In the genomic region with DNA sequence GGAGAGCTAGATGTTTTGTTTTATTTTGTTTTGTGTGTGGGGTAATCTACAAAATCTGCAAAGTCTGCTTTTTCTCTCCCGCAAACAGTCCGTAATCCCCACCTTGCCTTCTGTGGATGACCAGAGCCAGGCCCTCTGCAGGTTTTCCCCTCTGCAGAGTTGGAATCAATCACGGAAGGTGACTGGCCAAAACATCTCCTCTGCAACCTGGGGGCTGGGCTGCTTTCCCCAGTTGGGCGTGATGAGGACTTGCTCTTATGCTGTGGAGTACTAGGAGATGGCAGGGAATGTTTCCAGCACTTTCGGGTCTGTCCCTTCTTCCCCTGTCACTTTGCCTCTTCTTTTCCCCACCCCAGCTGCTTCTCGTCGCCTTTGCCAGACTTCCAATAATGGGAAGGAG, we compare ENCODE assay signal across 12 cellular contexts. TPM values are rescaled to one million over a fixed set of nuclear protein-coding genes. Genes with fewer than 3 reads are reported as not detected.
DNase-seq lines count a peak whose midpoint lies in the region; ATAC-seq and TF ChIP-seq lines count a peak whose summit lies in the region.
"Had no signal": no experiment of that assay in that cellular context is flagged by ENCODE, and none has a peak within 500 bp of the region (broad histone marks: within the 10 kb centered on the region; RNA-seq: fewer than 3 reads in every experiment).

No MANE protein-coding gene starts in this region.

- 13% methylated on average over 3 of the region's 7 CpGs for WGBS in HUES64

- TF ChIP-seq CTCF in coronary artery (IDR thresholded peaks at IDR 0.05) (no peak), mesothelial cell of epicardium (IDR thresholded peaks at IDR 0.05; ENCODE audit: unreplicated experiment) (no peak)

- H3K9me3 Mint-ChIP-seq in mesothelial cell of epicardium = peaks cover 10% of the 10 kb centered on the region
- H3K9me3 Mint-ChIP-seq: activated T-cell treated with anti-CD3 and anti-CD28 coated beads, Interleukin-2, amount 50 U/mL, for 4 hours had no signal

- H3K27ac ChIP-seq in HUES64 (ENCODE audit: low read depth, low read length) (no peak overlapping the region), coronary artery (peak overlapping the region in 1 of 2 donors; percentile 16)

- H3K4me3 Mint-ChIP-seq in mesothelial cell of epicardium = peak overlapping the region; percentile 82
- H3K4me3 Mint-ChIP-seq: activated T-cell treated with anti-CD3 and anti-CD28 coated beads, Interleukin-2, amount 50 U/mL, for 4 hours had no signal

- peaks cover 12% of the 10 kb centered on the region for H3K4me1 Mint-ChIP-seq in mesothelial cell of epicardium

- peaks cover 7% of the 10 kb centered on the region for H3K27me3 ChIP-seq in HUES64 (ENCODE audit: insufficient read depth, low read length)

- H3K36me3 Mint-ChIP-seq in mesothelial cell of epicardium = no peaks in the 10 kb centered on the region

- DNase-seq in coronary artery (ENCODE audit: low spot score) (no peak), mesothelial cell of epicardium (ENCODE audit: low spot score in 2 of 2, unreplicated experiment in 2 of 2) (no peak), superior temporal gyrus (ENCODE audit: extremely low spot score) (peak; percentile 8), DMS153 (lab: John Stamatoyannopoulos, UW) (no peak), NCI-H2227 treated with DMSO at 0.1 percent for 48 hours (lab: John Stamatoyannopoulos, UW) (no peak), NCI-H2196 (lab: John Stamatoyannopoulos, UW; ENCODE audit: unreplicated experiment) (no peak)
- DNase-seq: activated T-cell treated with anti-CD3 and anti-CD28 coated beads, Interleukin-2, amount 50 U/mL, for 4 hours; islet precursor cell; NCI-H774; stimulated activated naive CD4-positive, alpha-beta T cell had no signal

- ATAC-seq in HG03378 (IDR thresholded peaks at IDR 0.05; ENCODE audit: unreplicated experiment) = no peak
- ATAC-seq: activated T-cell treated with anti-CD3 and anti-CD28 coated beads, Interleukin-2, amount 50 U/mL, for 4 hours had no signal

- H3K36me3 ChIP-seq in HUES64 (ENCODE audit: insufficient read depth, low read length) = no peaks in the 10 kb centered on the region

- no peaks in the 10 kb centered on the region for H3K27me3 Mint-ChIP-seq in mesothelial cell of epicardium (ENCODE audit: low read depth)

- H3K4me3 ChIP-seq in HUES64 (ENCODE audit: low read length) (peak overlapping the region; percentile 67), coronary artery (peak overlapping the region; percentile 64)

- H3K9ac ChIP-seq in HUES64 (ENCODE audit: low read depth, low read length) = no peak overlapping the region

- H3K9me3 ChIP-seq in HUES64 (ENCODE audit: insufficient read depth, low read depth, low read length) = no peaks in the 10 kb centered on the region

- H3K4me1 ChIP-seq in HUES64 (ENCODE audit: insufficient read depth, low read length) = peaks cover 11% of the 10 kb centered on the region; the same call in 1 of the 2 replicates

- H3K27ac Mint-ChIP-seq in mesothelial cell of epicardium = no peak overlapping the region

RNA-seq across cellular contexts. Expression of gene TMEM35A, which starts 1.1 kb away (rescaled TPM):
- polyA plus RNA-seq in HUES64 (2013, experiment 1 of 2) = 5.9 TPM
- polyA plus RNA-seq in HUES64 (2013, experiment 2 of 2) = 6.3 TPM
- 6.2 to 6.8 TPM (median 6.7 TPM) in 3 replicates for total RNA-seq in mesothelial cell of epicardium
- total RNA-seq: activated T-cell treated with anti-CD3 and anti-CD28 coated beads, Interleukin-2, amount 50 U/mL, for 4 hours had no signal

RNA-seq across cellular contexts. Expression of gene CENPI, which starts 18.3 kb away (rescaled TPM):
- polyA plus RNA-seq in HUES64 (2013, experiment 1 of 2) = 19.9 TPM
- polyA plus RNA-seq in HUES64 (2013, experiment 2 of 2) = 20.9 TPM
- total RNA-seq in mesothelial cell of epicardium = 7.7 to 9.6 TPM (median 8.3 TPM) in 3 replicates

RNA-seq across cellular contexts. Expression of gene TRMT2B, which starts 27.8 kb away (rescaled TPM):
- polyA plus RNA-seq in HUES64 (2013, experiment 1 of 2) = 9.8 TPM
- 11.3 TPM for polyA plus RNA-seq in HUES64 (2013, experiment 2 of 2)
- 18.1 to 20.7 TPM (median 18.2 TPM) in 3 replicates for total RNA-seq in mesothelial cell of epicardium
